In genomic region chr7:2459674-2460073, GRCh38 we compare ENCODE assay signal across 27 cellular contexts. TPM values are rescaled to one million over a fixed set of nuclear protein-coding genes. Genes with fewer than 3 reads are reported as not detected.
A peak's percentile ranks its signal among the peaks of the same experiment; 100 is the strongest.
DNase-seq lines count a peak whose midpoint lies in the region; ATAC-seq and TF ChIP-seq lines count a peak whose summit lies in the region.
"Had no signal": no experiment of that assay in that cellular context is flagged by ENCODE, and none has a peak within 500 bp of the region (broad histone marks: within the 10 kb centered on the region; RNA-seq: fewer than 3 reads in every experiment).

No MANE protein-coding gene starts in this region.

- no TSS peak for BruUV-seq in Panc1 (replicated peaks; lab: Mats Ljungman, UMichigan)

- no peak overlapping the region for H3K56ac ChIP-seq in mesendoderm (ENCODE audit: low read length)

- no peaks in the 10 kb centered on the region for H3K79me1 ChIP-seq in mesendoderm (ENCODE audit: low read length)

- DNase-seq in Ammon's horn (ENCODE audit: low spot score) (peak; percentile 38), Panc1 (ENCODE audit: low read depth, low spot score) (no peak), cerebellar cortex (ENCODE audit: low spot score) (peak; percentile 33), mesendoderm (peak; percentile 36), SW480 (ENCODE audit: low spot score) (no peak), ascending aorta (ENCODE audit: low spot score in 2 of 2) (no peak), germinal center (ENCODE audit: low spot score) (no peak)
- DNase-seq: Caco-2; CD4-positive, alpha-beta T cell; DMS153; GF-D8; Karpas-422; NCI-H2081; NCI-H2171 treated with DMSO at 0.1 percent for 48 hours; NCI-H774; OCI-M1; RPMI8226; SIG-M5 had no signal

- H2BK120ac ChIP-seq in mesendoderm (ENCODE audit: low read depth, low read length): no peak overlapping the region

- ATAC-seq in Panc1 (peak; percentile 66), HG03175 (IDR thresholded peaks at IDR 0.05; ENCODE audit: unreplicated experiment) (no peak)

- no peak overlapping the region for H2AK5ac ChIP-seq in mesendoderm (ENCODE audit: low read length)

- no peak for TF ChIP-seq CTCF in Panc1 (IDR thresholded peaks at IDR 0.05)
- TF ChIP-seq CTCF in ascending aorta (IDR thresholded peaks at IDR 0.05): no peak

- H3K4ac ChIP-seq in mesendoderm (ENCODE audit: low read depth, low read length): no peak overlapping the region

- H3K9ac ChIP-seq in mesendoderm (ENCODE audit: low read length): no peak overlapping the region

- H3K9me3 ChIP-seq in Panc1 (ENCODE audit: control insufficient read depth, insufficient read depth, low read depth, low read length): no peaks in the 10 kb centered on the region
- H3K9me3 ChIP-seq in ascending aorta: no peaks in the 10 kb centered on the region
- H3K9me3 ChIP-seq: Caco-2, MG63 had no signal

- H3K36me3 ChIP-seq in Panc1 (ENCODE audit: control insufficient read depth, insufficient read depth, low read length) (no peaks in the 10 kb centered on the region), mesendoderm (ENCODE audit: control insufficient read depth, insufficient read depth, low read length) (no peaks in the 10 kb centered on the region), ascending aorta (no peaks in the 10 kb centered on the region)
- H3K36me3 ChIP-seq: MG63 had no signal

- no peak overlapping the region for H3K18ac ChIP-seq in mesendoderm (ENCODE audit: low read length)

- H3K27me3 ChIP-seq in Panc1 (ENCODE audit: control insufficient read depth, insufficient read depth, low read length): no peaks in the 10 kb centered on the region
- no peaks in the 10 kb centered on the region for H3K27me3 ChIP-seq in mesendoderm (ENCODE audit: insufficient read depth, low read length, poor library complexity)
- H3K27me3 ChIP-seq in ascending aorta: no peaks in the 10 kb centered on the region
- H3K27me3 ChIP-seq: MG63 had no signal

- H2BK5ac ChIP-seq in mesendoderm (ENCODE audit: low read length): no peak overlapping the region

- intact Hi-C loops in Panc1 (cut with micrococcal nuclease; ENCODE audit: unreplicated experiment): loop anchor here (10.0 kb wide), 1 partner anchor 225 kb away; the partner anchor contains the start of gene AMZ1
- intact Hi-C loops in ascending aorta (cut with DNase I): no loop called here

- H3K4me2 ChIP-seq in mesendoderm (ENCODE audit: low read length): no peak overlapping the region

- no peak overlapping the region for H3K23ac ChIP-seq in mesendoderm (ENCODE audit: low read length)

- no peak overlapping the region for H2BK15ac ChIP-seq in mesendoderm (replicated peaks; ENCODE audit: low read depth)

- no peak overlapping the region for H3K27ac ChIP-seq in Panc1 (ENCODE audit: low read length)
- H3K27ac ChIP-seq in mesendoderm (ENCODE audit: low read depth, low read length): no peak overlapping the region
- no peak overlapping the region for H3K27ac ChIP-seq in ascending aorta
- H3K27ac ChIP-seq: HL-60 had no signal

- POLR2A ChIA-PET in Panc1 (lab: Charles Lee): no interaction called here

- CTCF ChIA-PET in Panc1 (lab: Charles Lee): interaction anchor here (0.7 kb wide), 1 partner anchor 9 kb away, joined by 3 read pairs; no protein-coding TSS in a partner anchor

- H3K4me3 ChIP-seq in Panc1 (ENCODE audit: low read depth in 2 of 2, low read length in 2 of 2): no peak overlapping the region
- H3K4me3 ChIP-seq in mesendoderm (ENCODE audit: low read length): no peak overlapping the region
- H3K4me3 ChIP-seq in ascending aorta: no peak overlapping the region
- H3K4me3 ChIP-seq: MG63 had no signal

- no peak overlapping the region for H4K8ac ChIP-seq in mesendoderm (ENCODE audit: low read depth, low read length)

- H4K5ac ChIP-seq in mesendoderm (ENCODE audit: low read length): no peak overlapping the region

- H3K79me2 ChIP-seq in mesendoderm (ENCODE audit: control insufficient read depth, insufficient read depth, low read length): no peaks in the 10 kb centered on the region

- in situ Hi-C loops in Panc1 (cut with HindIII; ENCODE audit: low pct_unique_long_range_greater_than_20kb, low sequenced_read_pairs): no loop called here

- WGBS in mesendoderm (ENCODE audit: extremely low coverage, insufficient coverage, low lambda C conversion rate): no CpG with 5 or more reads among the region's 8 CpGs

- H3K4me1 ChIP-seq in Panc1 (ENCODE audit: control insufficient read depth, insufficient read depth, low read length): no peaks in the 10 kb centered on the region
- H3K4me1 ChIP-seq in mesendoderm (ENCODE audit: control insufficient read depth, low read depth, low read length): no peaks in the 10 kb centered on the region
- no peaks in the 10 kb centered on the region for H3K4me1 ChIP-seq in ascending aorta
- H3K4me1 ChIP-seq: Caco-2 had no signal

RNA-seq across cellular contexts. Expression of gene GRIFIN, which starts 16.5 kb away (rescaled TPM):
- total RNA-seq in Panc1 (2021; ENCODE audit: unreplicated experiment) (not detected), ascending aorta (not detected)
- polyA plus RNA-seq in Panc1 (2012; ENCODE audit: insufficient read length): not detected
- not detected for polyA plus RNA-seq in mesendoderm (2013, experiment 1 of 2)
- polyA plus RNA-seq in mesendoderm (2013, experiment 2 of 2): not detected
- total RNA-seq: A172; Caco-2; CD4-positive, alpha-beta T cell; Daoy; HT1080; IMR-90; NCI-H460 had no signal
- polyA plus RNA-seq: BJ, IMR-90 had no signal

RNA-seq across cellular contexts. Expression of gene CHST12, which starts 56.3 kb away (rescaled TPM):
- total RNA-seq in Panc1 (2021; ENCODE audit: unreplicated experiment) (48.3 TPM), ascending aorta (79.4 TPM)
- polyA plus RNA-seq in Panc1 (2012; ENCODE audit: insufficient read length): 62.4 TPM
- 8.7 TPM for polyA plus RNA-seq in mesendoderm (2013, experiment 1 of 2)
- polyA plus RNA-seq in mesendoderm (2013, experiment 2 of 2): 8.9 TPM

RNA-seq across cellular contexts. Expression of gene LFNG, which starts 59.9 kb away (rescaled TPM):
- total RNA-seq in Panc1 (2021; ENCODE audit: unreplicated experiment) (38.1 TPM), ascending aorta (102 TPM)
- 61.6 TPM for polyA plus RNA-seq in Panc1 (2012; ENCODE audit: insufficient read length)
- 1.2 TPM for polyA plus RNA-seq in mesendoderm (2013, experiment 1 of 2)
- 1.7 TPM for polyA plus RNA-seq in mesendoderm (2013, experiment 2 of 2)

Comparison
In these comparisons a context has a peak if more than half of its experiments do, and no peak if none do; other contexts are left out.
1. DNase-seq: peak in Ammon's horn (single experiment), cerebellar cortex (single experiment) and mesendoderm (single experiment); none in Panc1 (single experiment), SW480 (single experiment), ascending aorta (0 of 2) and germinal center (single experiment).